In the genomic region with DNA sequence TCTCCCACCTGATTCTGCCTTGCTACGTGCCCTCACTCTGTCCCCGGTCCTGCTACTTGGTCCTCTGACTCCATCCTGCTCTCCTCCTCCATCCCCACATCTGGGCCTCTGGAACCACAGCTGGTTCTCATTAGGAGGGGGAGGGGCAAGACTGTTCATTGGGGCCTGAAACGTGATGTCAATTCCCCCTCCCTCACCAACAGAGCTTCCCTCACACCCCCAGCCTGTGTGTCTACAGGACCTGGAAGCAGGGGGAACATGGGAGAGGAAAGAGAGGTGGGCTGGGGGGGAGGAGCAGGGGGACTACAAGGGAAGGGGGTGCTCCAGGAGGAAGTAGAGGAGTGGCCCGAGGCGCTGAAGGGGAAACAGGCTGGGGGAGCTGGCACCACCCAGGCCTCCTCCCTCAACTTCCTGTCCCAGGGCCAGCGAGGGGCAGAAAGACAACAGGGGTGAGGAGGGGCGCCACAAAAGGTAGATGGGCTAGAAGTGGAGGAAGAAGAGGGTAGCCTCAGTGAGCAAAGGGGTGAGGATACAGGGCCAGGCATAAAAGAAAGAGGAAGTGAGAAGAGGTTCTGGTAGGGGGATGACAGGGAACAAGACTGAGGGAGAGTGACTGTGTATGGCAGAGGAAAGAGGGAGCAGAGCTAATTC, we compare ENCODE assay signal across 8 cellular contexts. TPM values are rescaled to one million over a fixed set of nuclear protein-coding genes. Genes with fewer than 3 reads are reported as not detected.
DNase-seq lines count a peak whose midpoint lies in the region; ATAC-seq and TF ChIP-seq lines count a peak whose summit lies in the region.

No MANE protein-coding gene starts in this region.

- intact Hi-C loops in dorsolateral prefrontal cortex (cut with DNase I) = no loop called here

- H3K27ac ChIP-seq in SK-N-MC (peak overlapping the region; percentile 96), skeletal muscle tissue (ENCODE audit: low read depth, low read length) (peak overlapping the region; percentile 85), dorsolateral prefrontal cortex (peak overlapping the region in 20 of 59 donors; percentile 6 to 66 (median 26))

- ATAC-seq in HG02943 (IDR thresholded peaks at IDR 0.05; ENCODE audit: low read depth, unreplicated experiment) = peak; percentile 91

- no peaks in the 10 kb centered on the region for H3K9me3 ChIP-seq in SK-N-MC (ENCODE audit: low read depth, low read length)
- H3K9me3 ChIP-seq in skeletal muscle tissue (ENCODE audit: control insufficient read depth in 3 of 3, low read length in 3 of 3) = no peaks in the 10 kb centered on the region

- DNase-seq in stimulated activated CD4-positive, alpha-beta T cell treated with anti-CD3 and anti-CD28 coated beads, Interleukin-12 subunit alpha, Interleukin-12 subunit beta, amount 100 ng/mL, for 4 hours = peak; percentile 29
- DNase-seq in stimulated activated CD4-positive, alpha-beta T cell treated with anti-CD3 and anti-CD28 coated beads, Interleukin-1b, Interleukin-23, amount 100 ng/mL, for 48 hours = no peak
- DNase-seq in SK-N-MC (ENCODE audit: low read depth, low spot score) = peak; percentile 67
- peak; percentile 76 for DNase-seq in fibroblast of the aortic adventitia (ENCODE audit: low read depth)
- no peak for DNase-seq in dorsolateral prefrontal cortex
- DNase-seq in kidney glomerular epithelial cell (lab: John Stamatoyannopoulos, UW) = no peak

- H3K27me3 ChIP-seq in skeletal muscle tissue (ENCODE audit: control insufficient read depth in 3 of 3, insufficient read depth in 3 of 3, low read length in 3 of 3) (peaks cover 0 to 13% (median 5%) of the 10 kb centered on the region in 3 donors), dorsolateral prefrontal cortex (no peaks in the 10 kb centered on the region)

- H3K4me1 ChIP-seq in skeletal muscle tissue (ENCODE audit: control insufficient read depth in 3 of 3, insufficient read depth in 3 of 3, low read length in 3 of 3) = peaks cover 31 to 37% (median 32%) of the 10 kb centered on the region in 3 donors

- H3K9ac ChIP-seq in SK-N-MC (ENCODE audit: insufficient read length) = peak overlapping the region; percentile 48
- H3K9ac ChIP-seq in skeletal muscle tissue (ENCODE audit: low read depth in 1 of 3, low read length in 3 of 3) = peak overlapping the region in 2 of 3 donors; percentile 28 to 58

- no peak for TF ChIP-seq CTCF in fibroblast of the aortic adventitia (IDR thresholded peaks at IDR 0.05; ENCODE audit: insufficient read depth, low read length)
- no peak for TF ChIP-seq CTCF in dorsolateral prefrontal cortex (IDR thresholded peaks at IDR 0.05 in 54 of 56, conservative IDR thresholded peaks at IDR 0.05 in 2 of 56; ENCODE audit: low read depth in 1 of 56, partially characterized antibody in 56 of 56)

- H3K36me3 ChIP-seq in SK-N-MC (ENCODE audit: insufficient read depth, low read length) (peaks cover 26% of the 10 kb centered on the region), skeletal muscle tissue (ENCODE audit: control insufficient read depth in 3 of 3, insufficient read depth in 3 of 3, low read length in 3 of 3) (no peaks in the 10 kb centered on the region)

- H3K4me3 ChIP-seq in SK-N-MC (peak overlapping the region; percentile 76), fibroblast of the aortic adventitia (ENCODE audit: low read depth, low read length) (peak overlapping the region; percentile 20), skeletal muscle tissue (ENCODE audit: low read length in 3 of 3) (peak overlapping the region; percentile 26 to 52 (median 27)), dorsolateral prefrontal cortex (peak overlapping the region in 1 of 59 donors; percentile 7)

RNA-seq across cellular contexts. Expression of a gene that starts 8.9 kb away (rescaled TPM):
- total RNA-seq in fibroblast of the aortic adventitia (ENCODE audit: low replicate concordance) (5.2 and 19.0 TPM in 2 replicates), skeletal muscle tissue (39.1 TPM), dorsolateral prefrontal cortex (10 to 100 TPM in 101 of 120 experiments, 1 to 10 TPM in 19; 6.7 to 24.3 (median 11.9) TPM)

RNA-seq across cellular contexts. Expression of a gene that starts 27.5 kb away (rescaled TPM):
- total RNA-seq in fibroblast of the aortic adventitia (ENCODE audit: low replicate concordance) (49.3 and 60.2 TPM in 2 replicates), skeletal muscle tissue (15.7 TPM), dorsolateral prefrontal cortex (100 to 1,000 TPM in 118 of 120 experiments, 10 to 100 TPM in 2; 89.6 to 219 (median 142) TPM)

RNA-seq across cellular contexts. Expression of a gene that starts 34.7 kb away (rescaled TPM):
- 46.3 and 101 TPM in 2 replicates for total RNA-seq in fibroblast of the aortic adventitia (ENCODE audit: low replicate concordance)
- total RNA-seq in skeletal muscle tissue = 19.8 TPM
- total RNA-seq in dorsolateral prefrontal cortex = 100 to 1,000 TPM in 3 of 120 experiments, 10 to 100 TPM in 117; 45.6 to 116 (median 75.0) TPM

RNA-seq across cellular contexts. Expression of a gene that starts 36.4 kb away (rescaled TPM):
- total RNA-seq in fibroblast of the aortic adventitia (ENCODE audit: low replicate concordance) = 26.6 and 49.1 TPM in 2 replicates
- 33.9 TPM for total RNA-seq in skeletal muscle tissue
- 10 to 100 TPM; 17.2 to 43.4 (median 26.1) TPM for total RNA-seq in dorsolateral prefrontal cortex

RNA-seq across cellular contexts. Expression of a gene that starts 43.2 kb away (rescaled TPM):
- total RNA-seq in fibroblast of the aortic adventitia (ENCODE audit: low replicate concordance) (115 and 145 TPM in 2 replicates), skeletal muscle tissue (106 TPM), dorsolateral prefrontal cortex (100 to 1,000 TPM in 20 of 120 experiments, 10 to 100 TPM in 100; 60.0 to 125 (median 89.3) TPM)

Comparison
In these comparisons a context has a peak if more than half of its experiments do, and no peak if none do; other contexts are left out.
1. DNase-seq: peak in stimulated activated CD4-positive, alpha-beta T cell treated with anti-CD3 and anti-CD28 coated beads, Interleukin-12 subunit alpha, Interleukin-12 subunit beta, amount 100 ng/mL, for 4 hours (single experiment), SK-N-MC (single experiment) and fibroblast of the aortic adventitia (single experiment); none in stimulated activated CD4-positive, alpha-beta T cell treated with anti-CD3 and anti-CD28 coated beads, Interleukin-1b, Interleukin-23, amount 100 ng/mL, for 48 hours (single experiment), dorsolateral prefrontal cortex (0 of 10) and kidney glomerular epithelial cell (single experiment).